In the genomic region with DNA sequence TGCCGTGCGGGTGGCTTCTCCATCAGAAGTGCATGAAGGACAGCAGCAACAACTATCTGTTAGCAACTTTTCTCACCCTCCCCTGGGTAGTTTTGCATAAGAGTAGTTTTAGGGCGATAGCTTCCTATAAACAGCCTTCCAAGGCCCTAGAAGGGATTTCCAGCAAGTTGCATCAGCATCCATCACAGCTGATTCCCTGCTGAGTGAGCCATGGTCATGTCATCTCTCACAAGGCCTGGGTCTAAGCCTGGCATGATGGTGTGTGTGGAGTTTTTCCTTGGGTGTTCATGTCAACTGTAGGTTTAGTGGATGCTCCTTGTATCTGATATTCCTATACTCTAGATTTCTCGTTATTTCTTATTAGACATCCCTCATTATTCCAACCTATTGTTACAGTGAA, we compare ENCODE assay signal across 2 cellular contexts.
TF ChIP-seq lines count a peak whose summit lies in the region.

No MANE protein-coding gene starts in this region.

TF ChIP-seq in IMR-90, 13 proteins besides CTCF, POLR2A, EP300 and RAD21:
- TF ChIP-seq ELK1 (IDR thresholded peaks at IDR 0.05; ENCODE audit: borderline replicate concordance, low read depth, low read length) = no peak
- TF ChIP-seq CHD1 (IDR thresholded peaks at IDR 0.05; ENCODE audit: low read depth, low read length) = no peak
- TF ChIP-seq MAFK (IDR thresholded peaks at IDR 0.05; ENCODE audit: low read depth, low read length) = no peak
- TF ChIP-seq, protein P1, sequence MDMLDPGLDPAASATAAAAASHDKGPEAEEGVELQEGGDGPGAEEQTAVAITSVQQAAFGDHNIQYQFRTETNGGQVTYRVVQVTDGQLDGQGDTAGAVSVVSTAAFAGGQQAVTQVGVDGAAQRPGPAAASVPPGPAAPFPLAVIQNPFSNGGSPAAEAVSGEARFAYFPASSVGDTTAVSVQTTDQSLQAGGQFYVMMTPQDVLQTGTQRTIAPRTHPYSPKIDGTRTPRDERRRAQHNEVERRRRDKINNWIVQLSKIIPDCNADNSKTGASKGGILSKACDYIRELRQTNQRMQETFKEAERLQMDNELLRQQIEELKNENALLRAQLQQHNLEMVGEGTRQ (IDR thresholded peaks at IDR 0.05; ENCODE audit: low read depth, low read length) = no peak
TF ChIP-seq in IMR-90: peak in this region for 0.

TF ChIP-seq in K562, 482 proteins besides CTCF, POLR2A, EP300 and RAD21 (continues in another document):
- TF ChIP-seq OTX1 (CRISPR knock-in tag; IDR thresholded peaks at IDR 0.05) (no peak), CBFA2T3 (IDR thresholded peaks at IDR 0.05) (no peak), ZC3H4 (CRISPR knock-in tag; IDR thresholded peaks at IDR 0.05; ENCODE audit: borderline replicate concordance) (no peak), GMEB1 (CRISPR knock-in tag; IDR thresholded peaks at IDR 0.05) (no peak), ZNF584 (CRISPR knock-in tag; IDR thresholded peaks at IDR 0.05; ENCODE audit: low read depth) (0 out of 2 replicates have a peak, but pooled peaks have one; percentile 40), TFE3 (CRISPR knock-in tag; IDR thresholded peaks at IDR 0.05) (no peak), ZNF778 (CRISPR knock-in tag; IDR thresholded peaks at IDR 0.05) (no peak), MGA (IDR thresholded peaks at IDR 0.05) (no peak), ZNF717 (CRISPR knock-in tag; IDR thresholded peaks at IDR 0.05) (no peak), MEF2A (IDR thresholded peaks at IDR 0.05; ENCODE audit: control insufficient read depth, low read depth, low read length) (no peak), RBM14 (IDR thresholded peaks at IDR 0.05; ENCODE audit: borderline replicate concordance, insufficient read depth, low read depth, low read length) (no peak), MAFK (IDR thresholded peaks at IDR 0.05; ENCODE audit: low read length) (no peak), ADNP (tag; IDR thresholded peaks at IDR 0.05) (no peak), EHMT2 (IDR thresholded peaks at IDR 0.05) (no peak), MEF2D (tag; conservative IDR thresholded peaks at IDR 0.05; ENCODE audit: low read depth) (no peak), SMARCA5 (IDR thresholded peaks at IDR 0.05) (no peak), NFE2 (IDR thresholded peaks at IDR 0.05; ENCODE audit: low read depth) (no peak), ASH1L (IDR thresholded peaks at IDR 0.05; ENCODE audit: borderline replicate concordance, low read depth, partially characterized antibody) (no peak), NCOR1 (IDR thresholded peaks at IDR 0.05) (no peak), MAZ (CRISPR knock-in tag; conservative IDR thresholded peaks at IDR 0.05 in 1 of 2, IDR thresholded peaks at IDR 0.05 in 1 of 2) (no peak), CEBPG (CRISPR knock-in tag; IDR thresholded peaks at IDR 0.05) (peak; percentile 86), CEBPG (tag; conservative IDR thresholded peaks at IDR 0.05 in 1 of 2, IDR thresholded peaks at IDR 0.05 in 1 of 2) (peak in 1 of 2 experiments; percentile 89; a peak in 2 of 4 replicates), NR1H2 (CRISPR knock-in tag; IDR thresholded peaks at IDR 0.05) (no peak), ATF2 (CRISPR knock-in tag; IDR thresholded peaks at IDR 0.05) (no peak), POLR2H (tag; IDR thresholded peaks at IDR 0.05; ENCODE audit: low read depth) (no peak), ATF7 (IDR thresholded peaks at IDR 0.05) (no peak), KLF16 (IDR thresholded peaks at IDR 0.05) (no peak), NCOA4 (IDR thresholded peaks at IDR 0.05; ENCODE audit: partially characterized antibody) (no peak), ZFPM2 (CRISPR knock-in tag; IDR thresholded peaks at IDR 0.05) (no peak), ZNF121 (CRISPR knock-in tag; conservative IDR thresholded peaks at IDR 0.05) (no peak), GTF2B (IDR thresholded peaks at IDR 0.05; ENCODE audit: extremely low read depth, insufficient read length) (no peak), ZNF445 (CRISPR knock-in tag; IDR thresholded peaks at IDR 0.05; ENCODE audit: low read depth) (no peak), ZKSCAN8 (CRISPR knock-in tag; IDR thresholded peaks at IDR 0.05) (no peak), TSC22D4 (tag; IDR thresholded peaks at IDR 0.05) (no peak), SMARCE1 (IDR thresholded peaks at IDR 0.05) (no peak), MED1 (CRISPR knock-in tag; IDR thresholded peaks at IDR 0.05; ENCODE audit: borderline replicate concordance) (no peak)
- TF ChIP-seq, protein P1 (CRISPR knock-in tag; IDR thresholded peaks at IDR 0.05) = no peak
- TF ChIP-seq, protein P2, sequence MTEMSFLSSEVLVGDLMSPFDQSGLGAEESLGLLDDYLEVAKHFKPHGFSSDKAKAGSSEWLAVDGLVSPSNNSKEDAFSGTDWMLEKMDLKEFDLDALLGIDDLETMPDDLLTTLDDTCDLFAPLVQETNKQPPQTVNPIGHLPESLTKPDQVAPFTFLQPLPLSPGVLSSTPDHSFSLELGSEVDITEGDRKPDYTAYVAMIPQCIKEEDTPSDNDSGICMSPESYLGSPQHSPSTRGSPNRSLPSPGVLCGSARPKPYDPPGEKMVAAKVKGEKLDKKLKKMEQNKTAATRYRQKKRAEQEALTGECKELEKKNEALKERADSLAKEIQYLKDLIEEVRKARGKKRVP (CRISPR knock-in tag; IDR thresholded peaks at IDR 0.05) = peak; percentile 80; the same call in 1 of the 2 replicates
- TF ChIP-seq, protein P3, sequence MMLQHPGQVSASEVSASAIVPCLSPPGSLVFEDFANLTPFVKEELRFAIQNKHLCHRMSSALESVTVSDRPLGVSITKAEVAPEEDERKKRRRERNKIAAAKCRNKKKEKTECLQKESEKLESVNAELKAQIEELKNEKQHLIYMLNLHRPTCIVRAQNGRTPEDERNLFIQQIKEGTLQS (IDR thresholded peaks at IDR 0.05) = peak; percentile 15; the same call in 1 of the 2 replicates
- TF ChIP-seq, protein P3 (CRISPR knock-in tag; conservative IDR thresholded peaks at IDR 0.05) = no peak
